Comparison of ENCODE assay signal across 9 cellular contexts in genomic region chr9:91100878-91101450, GRCh38.
DNase-seq lines count a peak whose midpoint lies in the region; ATAC-seq and TF ChIP-seq lines count a peak whose summit lies in the region.
"Had no signal": no experiment of that assay in that cellular context is flagged by ENCODE, and none has a peak within 500 bp of the region (broad histone marks: within the 10 kb centered on the region; RNA-seq: fewer than 3 reads in every experiment).

No MANE protein-coding gene starts in this region.

- no peak overlapping the region for H2AFZ ChIP-seq in fibroblast of lung (ENCODE audit: low read length)
- no peak overlapping the region for H2AFZ ChIP-seq in parathyroid adenoma

- peaks cover 29% of the 10 kb centered on the region for H3K4me1 ChIP-seq in CD4-positive, CD25-positive, alpha-beta regulatory T cell (ENCODE audit: control insufficient read depth, insufficient read depth, low read length, poor library complexity, severe bottlenecking)
- H3K4me1 ChIP-seq in fibroblast of lung (ENCODE audit: control insufficient read depth, extremely low read depth, insufficient read depth, low read length) (peaks cover 24% of the 10 kb centered on the region), parathyroid adenoma (peaks cover 2% of the 10 kb centered on the region), spleen (peaks cover 9 to 39% (median 25%) of the 10 kb centered on the region in 6 donors)
- peaks cover 29% of the 10 kb centered on the region for H3K4me1 ChIP-seq in effector memory CD4-positive, alpha-beta T cell (ENCODE audit: control insufficient read depth, insufficient read depth, low read length, poor library complexity, severe bottlenecking)

- intact Hi-C loops in spleen (cut with DNase I; ENCODE audit: low total_unique reads): no loop called here

- H3K4me3 ChIP-seq in CD4-positive, CD25-positive, alpha-beta regulatory T cell (ENCODE audit: low read depth, low read length): no peak overlapping the region
- H3K4me3 ChIP-seq in fibroblast of lung (replicated peaks in 1 of 4; ENCODE audit: control extremely low read depth in 1 of 4, insufficient read depth in 1 of 4, low read depth in 3 of 4, low read length in 4 of 4) (no peak overlapping the region), parathyroid adenoma (ENCODE audit: low read depth, low read length) (no peak overlapping the region), spleen (no peak overlapping the region)
- H3K4me3 ChIP-seq in effector memory CD4-positive, alpha-beta T cell (ENCODE audit: insufficient read depth, low read depth, low read length, poor library complexity, severe bottlenecking): no peak overlapping the region

- H3K9ac ChIP-seq in fibroblast of lung (ENCODE audit: insufficient read depth, low read length): peak overlapping the region; percentile 51
- H3K9ac ChIP-seq in parathyroid adenoma: no peak overlapping the region

- H3K4me1 Mint-ChIP-seq in CD4-positive, CD25-positive, alpha-beta regulatory T cell: peaks cover 15 to 35% (median 23%) of the 10 kb centered on the region in 4 donors

- WGBS in spleen, 5 donors: 47 to 65% (median 63%) methylated on average over 6 of the region's 6 CpGs

- peaks cover 0 to 7% (median 0%) of the 10 kb centered on the region in 7 donors for H3K9me3 Mint-ChIP-seq in CD4-positive, CD25-positive, alpha-beta regulatory T cell

- no peak overlapping the region for H3K27ac ChIP-seq in CD4-positive, CD25-positive, alpha-beta regulatory T cell (ENCODE audit: insufficient read depth, low read length, poor library complexity, severe bottlenecking)
- H3K27ac ChIP-seq in fibroblast of lung (ENCODE audit: insufficient read depth, low read length) (peak overlapping the region; percentile 92), parathyroid adenoma (peak overlapping the region; percentile 73), spleen (no peak overlapping the region)
- no peak overlapping the region for H3K27ac ChIP-seq in effector memory CD4-positive, alpha-beta T cell (ENCODE audit: insufficient read depth, low read length, poor library complexity, severe bottlenecking)

- ATAC-seq in CD4-positive, CD25-positive, alpha-beta regulatory T cell (ENCODE audit: low read depth in 2 of 2): no peak
- ATAC-seq in GM18909 (IDR thresholded peaks at IDR 0.05; ENCODE audit: poor library complexity, unreplicated experiment): no peak

- TF ChIP-seq POLR2A in spleen (IDR thresholded peaks at IDR 0.05): no peak

- H3K36me3 Mint-ChIP-seq in CD4-positive, CD25-positive, alpha-beta regulatory T cell: peaks cover 3% of the 10 kb centered on the region
- H3K36me3 Mint-ChIP-seq: naive B cell had no signal

- TF ChIP-seq CTCF in fibroblast of lung (conservative IDR thresholded peaks at IDR 0.05 in 1 of 2, IDR thresholded peaks at IDR 0.05 in 1 of 2; ENCODE audit: low read depth in 1 of 2, low read length in 2 of 2): no peak
- TF ChIP-seq CTCF in parathyroid adenoma (IDR thresholded peaks at IDR 0.05): no peak
- no peak for TF ChIP-seq CTCF in spleen (IDR thresholded peaks at IDR 0.05 in 8 of 11, conservative IDR thresholded peaks at IDR 0.05 in 3 of 11)

- H3K27me3 ChIP-seq in CD4-positive, CD25-positive, alpha-beta regulatory T cell (ENCODE audit: control insufficient read depth, insufficient read depth, low read length): peaks cover 5% of the 10 kb centered on the region
- H3K27me3 ChIP-seq in fibroblast of lung (ENCODE audit: control insufficient read depth, insufficient read depth, low read length) (no peaks in the 10 kb centered on the region), parathyroid adenoma (ENCODE audit: control insufficient read depth, insufficient read depth, low read length) (no peaks in the 10 kb centered on the region), spleen (replicated peaks in 1 of 7) (peaks cover 0 to 8% (median 0%) of the 10 kb centered on the region in 7 donors)
- H3K27me3 ChIP-seq in effector memory CD4-positive, alpha-beta T cell (replicated peaks; ENCODE audit: control insufficient read depth, insufficient read depth, low read length, poor library complexity, severe bottlenecking): no peaks in the 10 kb centered on the region

- peak overlapping the region in 2 of 3 donors; percentile 2 to 77 for H3K27ac Mint-ChIP-seq in CD4-positive, CD25-positive, alpha-beta regulatory T cell

- in situ Hi-C loops in SK-MEL-5 (cut with HindIII; ENCODE audit: low pct_unique_long_range_greater_than_20kb, low sequenced_read_pairs): no loop called here

- no peaks in the 10 kb centered on the region for H3K36me3 ChIP-seq in CD4-positive, CD25-positive, alpha-beta regulatory T cell (ENCODE audit: control insufficient read depth, insufficient read depth, low read length)
- H3K36me3 ChIP-seq in fibroblast of lung (ENCODE audit: control insufficient read depth, insufficient read depth, low read length) (no peaks in the 10 kb centered on the region), parathyroid adenoma (ENCODE audit: control insufficient read depth, insufficient read depth, low read length) (no peaks in the 10 kb centered on the region), spleen (no peaks in the 10 kb centered on the region)
- H3K36me3 ChIP-seq in effector memory CD4-positive, alpha-beta T cell (ENCODE audit: control insufficient read depth, insufficient read depth, low read length): no peaks in the 10 kb centered on the region

- no peak for DNase-seq in CD4-positive, CD25-positive, alpha-beta regulatory T cell
- DNase-seq in SK-MEL-5 (ENCODE audit: low read depth, low spot score) (peak; percentile 53), fibroblast of lung (ENCODE audit: low read depth in 2 of 2) (peak in 1 of 2 donors; percentile 63), GDM1 (lab: John Stamatoyannopoulos, UW) (no peak), spleen (no peak)
- DNase-seq in effector memory CD4-positive, alpha-beta T cell: no peak

- peak overlapping the region; percentile 74 for H3K4me2 ChIP-seq in fibroblast of lung (ENCODE audit: extremely low read depth, insufficient read depth, low read length)
- H3K4me2 ChIP-seq in parathyroid adenoma (ENCODE audit: low read length): no peak overlapping the region

- no peaks in the 10 kb centered on the region for H4K20me1 ChIP-seq in fibroblast of lung (ENCODE audit: control insufficient read depth, extremely low read depth, insufficient read depth, low read length)

- no peaks in the 10 kb centered on the region for H3K79me2 ChIP-seq in fibroblast of lung (ENCODE audit: control insufficient read depth, insufficient read depth, low read length)
- H3K79me2 ChIP-seq in parathyroid adenoma: no peaks in the 10 kb centered on the region

- peaks cover 29% of the 10 kb centered on the region for H3K27me3 Mint-ChIP-seq in CD4-positive, CD25-positive, alpha-beta regulatory T cell

- H3K9me3 ChIP-seq in CD4-positive, CD25-positive, alpha-beta regulatory T cell (ENCODE audit: control insufficient read depth in 2 of 2, low read length in 2 of 2): no peaks in the 10 kb centered on the region
- H3K9me3 ChIP-seq in fibroblast of lung (ENCODE audit: control insufficient read depth, insufficient read depth, low read depth, low read length) (no peaks in the 10 kb centered on the region), parathyroid adenoma (ENCODE audit: control insufficient read depth, low read length) (no peaks in the 10 kb centered on the region), spleen (no peaks in the 10 kb centered on the region)
- H3K9me3 ChIP-seq in effector memory CD4-positive, alpha-beta T cell (ENCODE audit: control insufficient read depth, low read length): no peaks in the 10 kb centered on the region

- H3K4me3 Mint-ChIP-seq in CD4-positive, CD25-positive, alpha-beta regulatory T cell: peak overlapping the region in 2 of 4 donors; percentile 17 to 19

Comparison
In these comparisons a context has a peak if more than half of its experiments do, and no peak if none do; other contexts are left out.
1. H3K27ac ChIP-seq: peak in fibroblast of lung (single experiment) and parathyroid adenoma (single experiment); none in CD4-positive, CD25-positive, alpha-beta regulatory T cell (single experiment), spleen (0 of 8) and effector memory CD4-positive, alpha-beta T cell (single experiment).